Comparison of ENCODE assay signal across 15 cellular contexts in the genomic region with DNA sequence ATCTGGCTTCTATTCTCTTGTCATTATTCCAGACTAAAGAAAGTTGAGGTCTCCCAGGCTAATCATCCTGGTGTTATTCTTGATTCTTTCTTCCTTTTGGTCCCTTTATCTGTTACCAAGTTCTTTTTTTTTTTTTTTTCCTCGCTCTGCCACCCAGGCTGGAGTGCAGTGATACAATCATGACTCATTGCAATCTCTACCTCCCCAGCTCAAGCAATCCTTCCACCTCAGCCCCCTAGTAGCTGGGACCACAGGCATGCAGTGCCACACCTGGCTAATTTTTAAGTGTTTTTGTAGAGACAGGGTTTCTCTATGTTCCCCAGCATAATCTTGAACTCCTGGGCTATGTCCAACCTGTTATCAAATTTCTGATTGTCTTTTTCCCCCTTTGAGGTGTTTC.
DNase-seq lines count a peak whose midpoint lies in the region; ATAC-seq and TF ChIP-seq lines count a peak whose summit lies in the region.
"Had no signal": no experiment of that assay in that cellular context is flagged by ENCODE, and none has a peak within 500 bp of the region (broad histone marks: within the 10 kb centered on the region; RNA-seq: fewer than 3 reads in every experiment).

No MANE protein-coding gene starts in this region.

- no peaks in the 10 kb centered on the region for H3K9me3 Mint-ChIP-seq in activated T-cell treated with anti-CD3 and anti-CD28 coated beads, Interleukin-2, amount 50 U/mL, for 24 hours
- H3K9me3 Mint-ChIP-seq in stimulated activated naive CD8-positive, alpha-beta T cell treated with anti-CD3 and anti-CD28 coated beads, Interleukin-15, Interleukin-2, amounts not matched to agents 100 ng/mL and 50 ng/mL, for 24 hours = no peaks in the 10 kb centered on the region
- H3K9me3 Mint-ChIP-seq: memory B cell had no signal

- H3K4me1 ChIP-seq in suprapubic skin = no peaks in the 10 kb centered on the region

- H3K36me3 ChIP-seq in suprapubic skin = peaks cover 11% of the 10 kb centered on the region

- ATAC-seq in SK-N-SH treated with all-trans-retinoic acid at 6 μM for 48 hours (peak; percentile 46; the same call in 2 of the 3 replicates), GM19035 (IDR thresholded peaks at IDR 0.05; ENCODE audit: unreplicated experiment) (no peak)
- ATAC-seq: esophagus mucosa had no signal

- no peaks in the 10 kb centered on the region for H3K27me3 Mint-ChIP-seq in activated T-cell treated with anti-CD3 and anti-CD28 coated beads, Interleukin-2, amount 50 U/mL, for 24 hours
- no peaks in the 10 kb centered on the region for H3K27me3 Mint-ChIP-seq in stimulated activated naive CD8-positive, alpha-beta T cell treated with anti-CD3 and anti-CD28 coated beads, Interleukin-15, Interleukin-2, amounts not matched to agents 100 ng/mL and 50 ng/mL, for 24 hours
- H3K27me3 Mint-ChIP-seq: memory B cell had no signal

- no peak overlapping the region for H3K27ac ChIP-seq in suprapubic skin
- H3K27ac ChIP-seq: neutrophil, thoracic aorta had no signal

- TF ChIP-seq EP300 in suprapubic skin (IDR thresholded peaks at IDR 0.05) = no peak

- no peak for TF ChIP-seq CTCF in epithelial cell of esophagus (IDR thresholded peaks at IDR 0.05; ENCODE audit: insufficient read depth, low read depth, low read length, missing control alignments)
- TF ChIP-seq CTCF in suprapubic skin (IDR thresholded peaks at IDR 0.05) = no peak

- 94% methylated on average over 1 of the region's 1 CpG for whole genome bisulfite sequencing in suprapubic skin

- no peaks in the 10 kb centered on the region for H3K9me3 ChIP-seq in suprapubic skin
- H3K9me3 ChIP-seq: neutrophil, thoracic aorta had no signal

- H3K27ac Mint-ChIP-seq in activated T-cell treated with anti-CD3 and anti-CD28 coated beads, Interleukin-2, amount 50 U/mL, for 24 hours = peak overlapping the region; percentile 31
- peak overlapping the region; percentile 77 for H3K27ac Mint-ChIP-seq in stimulated activated naive CD8-positive, alpha-beta T cell treated with anti-CD3 and anti-CD28 coated beads, Interleukin-15, Interleukin-2, amounts not matched to agents 100 ng/mL and 50 ng/mL, for 24 hours
- H3K27ac Mint-ChIP-seq: memory B cell had no signal

- no peak for TF ChIP-seq POLR2A in suprapubic skin (IDR thresholded peaks at IDR 0.05)

- H3K4me1 Mint-ChIP-seq in activated T-cell treated with anti-CD3 and anti-CD28 coated beads, Interleukin-2, amount 50 U/mL, for 24 hours (ENCODE audit: low read depth) = peaks cover 25% of the 10 kb centered on the region
- peaks cover 31% of the 10 kb centered on the region for H3K4me1 Mint-ChIP-seq in stimulated activated naive CD8-positive, alpha-beta T cell treated with anti-CD3 and anti-CD28 coated beads, Interleukin-15, Interleukin-2, amounts not matched to agents 100 ng/mL and 50 ng/mL, for 24 hours (ENCODE audit: low read depth)
- H3K4me1 Mint-ChIP-seq: memory B cell had no signal

- no peaks in the 10 kb centered on the region for H3K27me3 ChIP-seq in suprapubic skin
- H3K27me3 ChIP-seq: neutrophil had no signal

- no peak overlapping the region for H3K4me3 Mint-ChIP-seq in activated T-cell treated with anti-CD3 and anti-CD28 coated beads, Interleukin-2, amount 50 U/mL, for 24 hours
- H3K4me3 Mint-ChIP-seq in stimulated activated naive CD8-positive, alpha-beta T cell treated with anti-CD3 and anti-CD28 coated beads, Interleukin-15, Interleukin-2, amounts not matched to agents 100 ng/mL and 50 ng/mL, for 24 hours = peak overlapping the region; percentile 1
- H3K4me3 Mint-ChIP-seq: memory B cell had no signal

- no peak overlapping the region for H3K4me3 ChIP-seq in epithelial cell of esophagus (ENCODE audit: low read length)
- no peak overlapping the region for H3K4me3 ChIP-seq in suprapubic skin
- H3K4me3 ChIP-seq: thoracic aorta had no signal

- no peak for DNase-seq in activated T-cell treated with anti-CD3 and anti-CD28 coated beads, Interleukin-2, amount 50 U/mL, for 24 hours
- DNase-seq in activated T-cell treated with anti-CD3 and anti-CD28 coated beads, Interleukin-2, amount 50 U/mL, for 1 hour = no peak
- peak; percentile 69 for DNase-seq in epithelial cell of esophagus (ENCODE audit: low read depth)
- DNase-seq in suprapubic skin (ENCODE audit: low spot score in 2 of 2) = no peak
- no peak for DNase-seq in T-helper 2 cell
- DNase-seq: cerebellar nuclear complex, NCI-H1092, small intestine had no signal

- peaks cover 69% of the 10 kb centered on the region for H3K36me3 Mint-ChIP-seq in activated T-cell treated with anti-CD3 and anti-CD28 coated beads, Interleukin-2, amount 50 U/mL, for 24 hours (ENCODE audit: low read depth)
- peaks cover 61% of the 10 kb centered on the region for H3K36me3 Mint-ChIP-seq in stimulated activated naive CD8-positive, alpha-beta T cell treated with anti-CD3 and anti-CD28 coated beads, Interleukin-15, Interleukin-2, amounts not matched to agents 100 ng/mL and 50 ng/mL, for 24 hours (ENCODE audit: low read depth)

TF ChIP-seq in SK-N-SH treated with all-trans-retinoic acid at 6 μM for 48 hours, 23 proteins besides CTCF, POLR2A, EP300 and RAD21:
- TF ChIP-seq ZFP3 (CRISPR knock-in tag; IDR thresholded peaks at IDR 0.05) = no peak
- TF ChIP-seq ZNF565 (CRISPR knock-in tag; conservative IDR thresholded peaks at IDR 0.05; ENCODE audit: low read depth) = no peak
- TF ChIP-seq, protein P1, sequence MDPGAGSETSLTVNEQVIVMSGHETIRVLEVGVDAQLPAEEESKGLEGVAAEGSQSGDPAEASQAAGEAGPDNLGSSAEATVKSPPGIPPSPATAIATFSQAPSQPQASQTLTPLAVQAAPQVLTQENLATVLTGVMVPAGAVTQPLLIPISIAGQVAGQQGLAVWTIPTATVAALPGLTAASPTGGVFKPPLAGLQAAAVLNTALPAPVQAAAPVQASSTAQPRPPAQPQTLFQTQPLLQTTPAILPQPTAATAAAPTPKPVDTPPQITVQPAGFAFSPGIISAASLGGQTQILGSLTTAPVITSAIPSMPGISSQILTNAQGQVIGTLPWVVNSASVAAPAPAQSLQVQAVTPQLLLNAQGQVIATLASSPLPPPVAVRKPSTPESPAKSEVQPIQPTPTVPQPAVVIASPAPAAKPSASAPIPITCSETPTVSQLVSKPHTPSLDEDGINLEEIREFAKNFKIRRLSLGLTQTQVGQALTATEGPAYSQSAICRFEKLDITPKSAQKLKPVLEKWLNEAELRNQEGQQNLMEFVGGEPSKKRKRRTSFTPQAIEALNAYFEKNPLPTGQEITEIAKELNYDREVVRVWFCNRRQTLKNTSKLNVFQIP (CRISPR knock-in tag; IDR thresholded peaks at IDR 0.05; ENCODE audit: borderline replicate concordance, low read depth) = no peak
- no peak for TF ChIP-seq GLIS3 (CRISPR knock-in tag; IDR thresholded peaks at IDR 0.05)
- no peak for TF ChIP-seq ZNF8 (CRISPR knock-in tag; IDR thresholded peaks at IDR 0.05)
- no peak for TF ChIP-seq ZNF70 (CRISPR knock-in tag; IDR thresholded peaks at IDR 0.05)
- TF ChIP-seq, protein P2, sequence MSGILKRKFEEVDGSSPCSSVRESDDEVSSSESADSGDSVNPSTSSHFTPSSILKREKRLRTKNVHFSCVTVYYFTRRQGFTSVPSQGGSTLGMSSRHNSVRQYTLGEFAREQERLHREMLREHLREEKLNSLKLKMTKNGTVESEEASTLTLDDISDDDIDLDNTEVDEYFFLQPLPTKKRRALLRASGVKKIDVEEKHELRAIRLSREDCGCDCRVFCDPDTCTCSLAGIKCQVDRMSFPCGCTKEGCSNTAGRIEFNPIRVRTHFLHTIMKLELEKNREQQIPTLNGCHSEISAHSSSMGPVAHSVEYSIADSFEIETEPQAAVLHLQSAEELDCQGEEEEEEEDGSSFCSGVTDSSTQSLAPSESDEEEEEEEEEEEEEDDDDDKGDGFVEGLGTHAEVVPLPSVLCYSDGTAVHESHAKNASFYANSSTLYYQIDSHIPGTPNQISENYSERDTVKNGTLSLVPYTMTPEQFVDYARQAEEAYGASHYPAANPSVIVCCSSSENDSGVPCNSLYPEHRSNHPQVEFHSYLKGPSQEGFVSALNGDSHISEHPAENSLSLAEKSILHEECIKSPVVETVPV (CRISPR knock-in tag; IDR thresholded peaks at IDR 0.05) = no peak
- TF ChIP-seq TCF4 (CRISPR knock-in tag; IDR thresholded peaks at IDR 0.05; ENCODE audit: borderline replicate concordance) = no peak
- no peak for TF ChIP-seq PPARA (CRISPR knock-in tag; IDR thresholded peaks at IDR 0.05; ENCODE audit: borderline replicate concordance)
- no peak for TF ChIP-seq ESRRG (CRISPR knock-in tag; IDR thresholded peaks at IDR 0.05)
- TF ChIP-seq TOX (CRISPR knock-in tag; IDR thresholded peaks at IDR 0.05; ENCODE audit: borderline replicate concordance) = no peak
- no peak for TF ChIP-seq ZC3H10 (CRISPR knock-in tag; IDR thresholded peaks at IDR 0.05)
- TF ChIP-seq ZFP30 (CRISPR knock-in tag; IDR thresholded peaks at IDR 0.05) = no peak
- no peak for TF ChIP-seq ISL1 (CRISPR knock-in tag; IDR thresholded peaks at IDR 0.05)
- TF ChIP-seq BACH2 (CRISPR knock-in tag; IDR thresholded peaks at IDR 0.05; ENCODE audit: borderline replicate concordance) = no peak
- TF ChIP-seq, protein P3, sequence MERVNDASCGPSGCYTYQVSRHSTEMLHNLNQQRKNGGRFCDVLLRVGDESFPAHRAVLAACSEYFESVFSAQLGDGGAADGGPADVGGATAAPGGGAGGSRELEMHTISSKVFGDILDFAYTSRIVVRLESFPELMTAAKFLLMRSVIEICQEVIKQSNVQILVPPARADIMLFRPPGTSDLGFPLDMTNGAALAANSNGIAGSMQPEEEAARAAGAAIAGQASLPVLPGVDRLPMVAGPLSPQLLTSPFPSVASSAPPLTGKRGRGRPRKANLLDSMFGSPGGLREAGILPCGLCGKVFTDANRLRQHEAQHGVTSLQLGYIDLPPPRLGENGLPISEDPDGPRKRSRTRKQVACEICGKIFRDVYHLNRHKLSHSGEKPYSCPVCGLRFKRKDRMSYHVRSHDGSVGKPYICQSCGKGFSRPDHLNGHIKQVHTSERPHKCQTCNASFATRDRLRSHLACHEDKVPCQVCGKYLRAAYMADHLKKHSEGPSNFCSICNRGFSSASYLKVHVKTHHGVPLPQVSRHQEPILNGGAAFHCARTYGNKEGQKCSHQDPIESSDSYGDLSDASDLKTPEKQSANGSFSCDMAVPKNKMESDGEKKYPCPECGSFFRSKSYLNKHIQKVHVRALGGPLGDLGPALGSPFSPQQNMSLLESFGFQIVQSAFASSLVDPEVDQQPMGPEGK (CRISPR knock-in tag; IDR thresholded peaks at IDR 0.05; ENCODE audit: borderline replicate concordance) = no peak
